Comparison of ENCODE assay signal across 18 cellular contexts in genomic region chr7:78161781-78162180, GRCh38.
DNase-seq lines count a peak whose midpoint lies in the region; ATAC-seq and TF ChIP-seq lines count a peak whose summit lies in the region.
"Had no signal": no experiment of that assay in that cellular context is flagged by ENCODE, and none has a peak within 500 bp of the region (broad histone marks: within the 10 kb centered on the region; RNA-seq: fewer than 3 reads in every experiment).

No MANE protein-coding gene starts in this region.

- POLR2A ChIA-PET in WTC11 (lab: Charles Lee), result no interaction called here

- 0 out of 2 replicates have a peak overlapping the region, but pooled peaks have one; percentile 1 for H3K27ac Mint-ChIP-seq in WTC11
- H3K27ac Mint-ChIP-seq: CD4-positive, CD25-positive, alpha-beta regulatory T cell; CD8-positive, alpha-beta memory T cell; H9 had no signal

- CTCF ChIA-PET in WTC11 (lab: Charles Lee), result interaction anchor here (0.6 to 1.1 kb wide), 2 partner anchors 27 to 48 kb away, joined by 3 to 4 read pairs; no protein-coding TSS in a partner anchor

- peaks cover 62% of the 10 kb centered on the region for H3K4me1 Mint-ChIP-seq in WTC11
- H3K4me1 Mint-ChIP-seq: CD4-positive, CD25-positive, alpha-beta regulatory T cell; CD8-positive, alpha-beta memory T cell had no signal

- no peak overlapping the region for H3K4me3 Mint-ChIP-seq in WTC11
- H3K4me3 Mint-ChIP-seq: CD4-positive, CD25-positive, alpha-beta regulatory T cell; CD8-positive, alpha-beta memory T cell; H9 had no signal

- no peaks in the 10 kb centered on the region for H3K9me3 Mint-ChIP-seq in WTC11
- H3K9me3 Mint-ChIP-seq: H9 had no signal

- H3K27me3 Mint-ChIP-seq in WTC11 (ENCODE audit: low read depth), result peaks cover 7% of the 10 kb centered on the region; the same call in 1 of the 2 replicates

- H3K36me3 Mint-ChIP-seq in WTC11, result peaks cover 25% of the 10 kb centered on the region
- H3K36me3 Mint-ChIP-seq: CD4-positive, CD25-positive, alpha-beta regulatory T cell; CD8-positive, alpha-beta memory T cell had no signal

- no peak for ATAC-seq in WTC11
- no peak for ATAC-seq in GM19035 (IDR thresholded peaks at IDR 0.05; ENCODE audit: unreplicated experiment)
- ATAC-seq: GM12878 had no signal

- DNase-seq in WTC11 (ENCODE audit: low spot score), result no peak
- peak; percentile 27 for DNase-seq in foreskin melanocyte
- peak; percentile 65 for DNase-seq in pons (ENCODE audit: low spot score)
- DNase-seq in activated CD4-positive, CD25-positive, alpha-beta regulatory T cell (lab: John Stamatoyannopoulos, UW), result no peak
- no peak for DNase-seq in A172 (ENCODE audit: low spot score)
- DNase-seq: ACHN; BE2C; C1 segment of cervical spinal cord; CD4-positive, CD25-positive, alpha-beta regulatory T cell; CD8-positive, alpha-beta memory T cell; COR-L47; DMS 273 treated with DMSO at 0.1 percent for 48 hours; DMS53; DND-41; EL; H9 had no signal

- no peak for TF ChIP-seq CTCF in WTC11 (IDR thresholded peaks at IDR 0.05)

TF ChIP-seq in WTC11, 78 proteins besides CTCF, POLR2A, EP300 and RAD21:
- TF ChIP-seq ATF1 (CRISPR knock-in tag; IDR thresholded peaks at IDR 0.05) (no peak), ZNF416 (CRISPR knock-in tag; IDR thresholded peaks at IDR 0.05) (no peak), ZSCAN18 (CRISPR knock-in tag; IDR thresholded peaks at IDR 0.05) (no peak), SP1 (CRISPR knock-in tag; conservative IDR thresholded peaks at IDR 0.05) (no peak), NFATC4 (CRISPR knock-in tag; IDR thresholded peaks at IDR 0.05) (no peak), ZNF281 (CRISPR knock-in tag; IDR thresholded peaks at IDR 0.05) (no peak), FOXP1 (CRISPR knock-in tag; IDR thresholded peaks at IDR 0.05; ENCODE audit: borderline replicate concordance) (no peak)

Comparison
In these comparisons a context has a peak if more than half of its experiments do, and no peak if none do; other contexts are left out.
1. DNase-seq: peak in foreskin melanocyte (single experiment) and pons (single experiment); none in WTC11 (single experiment), activated CD4-positive, CD25-positive, alpha-beta regulatory T cell (0 of 4) and A172 (single experiment).